Comparison of ENCODE assay signal across 21 cellular contexts in the genomic region with DNA sequence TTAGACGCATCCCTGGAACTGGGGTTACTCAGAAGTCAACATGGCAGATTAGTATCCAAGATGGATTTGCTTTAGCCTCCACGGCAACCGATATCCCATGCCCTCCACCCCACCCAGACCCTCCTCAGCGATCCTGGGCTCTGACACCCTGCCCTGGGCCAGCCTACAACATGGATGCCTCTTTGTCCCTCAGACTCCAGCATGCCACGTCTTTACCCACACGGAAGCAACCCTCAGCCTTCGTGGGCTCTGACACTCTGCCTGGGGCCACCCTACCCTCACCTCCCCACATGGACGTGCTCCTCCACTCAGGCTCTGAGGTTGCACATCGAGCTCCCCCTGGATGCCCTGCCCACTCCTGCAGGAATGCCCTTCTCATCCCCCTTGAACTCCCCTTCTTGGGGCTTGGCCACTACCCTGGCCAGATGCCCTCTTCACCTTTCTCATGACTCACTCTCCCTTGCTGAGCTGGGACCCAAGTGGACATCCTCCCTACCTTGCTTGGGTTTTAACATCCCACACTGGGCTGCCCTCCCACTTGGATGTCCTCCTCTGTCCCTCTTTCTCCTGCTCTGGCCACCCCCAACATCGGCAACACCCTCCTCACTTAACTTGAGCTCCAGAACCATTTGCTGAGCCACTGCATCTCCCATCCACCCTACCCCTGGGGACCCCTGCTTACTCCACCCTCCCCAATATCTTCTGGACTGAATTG. TPM values are rescaled to one million over a fixed set of nuclear protein-coding genes. Genes with fewer than 3 reads are reported as not detected.
A peak's percentile ranks its signal among the peaks of the same experiment; 100 is the strongest.
DNase-seq lines count a peak whose midpoint lies in the region; ATAC-seq, FAIRE-seq and TF ChIP-seq lines count a peak whose summit lies in the region.
"Had no signal": no experiment of that assay in that cellular context is flagged by ENCODE, and none has a peak within 500 bp of the region (broad histone marks: within the 10 kb centered on the region; RNA-seq: fewer than 3 reads in every experiment).

No MANE protein-coding gene starts in this region.

- CTCF ChIA-PET in activated CD4-positive, alpha-beta T cell treated with anti-CD3 and anti-CD28 coated beads, Interleukin-2, amount 10 ng/mL, durations not matched to agents 7 days and 5 days (lab: Charles Lee), result interaction anchor here (0.6 to 1.5 kb wide), 3 partner anchors 40 to 525 kb away, joined by 3 read pairs; no protein-coding TSS in a partner anchor

- TF ChIP-seq CTCF in heart right ventricle (IDR thresholded peaks at IDR 0.05) (no peak), astrocyte (IDR thresholded peaks at IDR 0.05; ENCODE audit: insufficient read depth, low read depth, low read length) (no peak), nephron (IDR thresholded peaks at IDR 0.05; ENCODE audit: unreplicated experiment in 3 of 3) (no peak)

- H3K27me3 Mint-ChIP-seq in astrocyte (ENCODE audit: low read depth, unreplicated experiment) (no peaks in the 10 kb centered on the region), nephron (ENCODE audit: low read depth) (peaks cover 5% of the 10 kb centered on the region)
- H3K27me3 Mint-ChIP-seq in activated CD4-positive, alpha-beta T cell treated with anti-CD3 and anti-CD28 coated beads, Interleukin-2, amount 10 ng/mL, durations not matched to agents 7 days and 5 days, result peaks cover 15% of the 10 kb centered on the region

- H3K27ac ChIP-seq in heart right ventricle (no peak overlapping the region), astrocyte (ENCODE audit: low read depth, low read length) (no peak overlapping the region)
- H3K27ac ChIP-seq: BLaER1, SJCRH30 had no signal

- H3K27ac Mint-ChIP-seq in astrocyte (ENCODE audit: unreplicated experiment) (peak overlapping the region; percentile 23), nephron (peak overlapping the region; percentile 36 to 99 (median 86))
- no peak overlapping the region for H3K27ac Mint-ChIP-seq in activated CD4-positive, alpha-beta T cell treated with anti-CD3 and anti-CD28 coated beads, Interleukin-2, amount 10 ng/mL, durations not matched to agents 7 days and 5 days
- H3K27ac Mint-ChIP-seq: CD8-positive, alpha-beta T cell; IgD-negative memory B cell had no signal

- DNase-seq in Right ventricle myocardium inferior (ENCODE audit: missing footprints) (no peak), heart right ventricle (no peak), astrocyte (ENCODE audit: low read depth) (no peak), activated gamma-delta T cell (lab: John Stamatoyannopoulos, UW) (no peak), T-helper 1 cell (no peak)
- DNase-seq in activated CD4-positive, alpha-beta T cell treated with anti-CD3 and anti-CD28 coated beads, Interleukin-2, amount 10 ng/mL, durations not matched to agents 7 days and 5 days, result no peak
- DNase-seq: CD8-positive, alpha-beta T cell; DMS79; Kasumi-1; NCI-H1417; NCI-H187 treated with DMSO at 0.1 percent for 48 hours; NK-92 treated with Interleukin-12 subunit alpha and Interleukin-12 subunit beta, amount 100 ng/mL, for 24 hours; RPMI8226; SJCRH30 had no signal

- H3K27me3 ChIP-seq in heart right ventricle (peaks cover 0 to 32% (median 19%) of the 10 kb centered on the region in 7 donors), astrocyte (ENCODE audit: insufficient read depth, low read length) (no peaks in the 10 kb centered on the region)
- H3K27me3 ChIP-seq: BLaER1 had no signal

- FAIRE-seq in astrocyte (lab: Jason Lieb, UNC), result no peak
- FAIRE-seq: D721Med had no signal

- peaks cover 0 to 5% (median 0%) of the 10 kb centered on the region in 11 donors for H3K9me3 ChIP-seq in heart right ventricle
- H3K9me3 ChIP-seq in astrocyte (ENCODE audit: insufficient read depth, low read depth, low read length), result no peaks in the 10 kb centered on the region
- H3K9me3 ChIP-seq: SJCRH30 had no signal

- H3K4me2 ChIP-seq in astrocyte (ENCODE audit: low read length), result no peak overlapping the region
- H3K4me2 ChIP-seq: BLaER1 had no signal

- no peaks in the 10 kb centered on the region for H3K36me3 ChIP-seq in heart right ventricle
- no peaks in the 10 kb centered on the region for H3K36me3 ChIP-seq in astrocyte (ENCODE audit: insufficient read depth, low read length)
- H3K36me3 ChIP-seq: BLaER1, SJCRH30 had no signal

- H3K9me3 Mint-ChIP-seq in astrocyte (ENCODE audit: unreplicated experiment) (peaks cover 19% of the 10 kb centered on the region), nephron (peaks cover 11% of the 10 kb centered on the region)
- H3K9me3 Mint-ChIP-seq in activated CD4-positive, alpha-beta T cell treated with anti-CD3 and anti-CD28 coated beads, Interleukin-2, amount 10 ng/mL, durations not matched to agents 7 days and 5 days, result no peaks in the 10 kb centered on the region
- H3K9me3 Mint-ChIP-seq: CD8-positive, alpha-beta T cell had no signal

- peaks cover 16% of the 10 kb centered on the region for H3K4me1 Mint-ChIP-seq in astrocyte (ENCODE audit: low read depth, unreplicated experiment)
- peaks cover 39% of the 10 kb centered on the region for H3K4me1 Mint-ChIP-seq in nephron
- H3K4me1 Mint-ChIP-seq in activated CD4-positive, alpha-beta T cell treated with anti-CD3 and anti-CD28 coated beads, Interleukin-2, amount 10 ng/mL, durations not matched to agents 7 days and 5 days, result no peaks in the 10 kb centered on the region
- H3K4me1 Mint-ChIP-seq: IgD-negative memory B cell had no signal

- H2AFZ ChIP-seq in astrocyte (ENCODE audit: low read depth, low read length), result no peak overlapping the region

- H3K36me3 Mint-ChIP-seq in astrocyte (ENCODE audit: low read depth, unreplicated experiment), result peaks cover 9% of the 10 kb centered on the region
- H3K36me3 Mint-ChIP-seq in nephron (ENCODE audit: low read depth), result no peaks in the 10 kb centered on the region
- no peaks in the 10 kb centered on the region for H3K36me3 Mint-ChIP-seq in activated CD4-positive, alpha-beta T cell treated with anti-CD3 and anti-CD28 coated beads, Interleukin-2, amount 10 ng/mL, durations not matched to agents 7 days and 5 days (ENCODE audit: low read depth)
- H3K36me3 Mint-ChIP-seq: CD8-positive, alpha-beta T cell; IgD-negative memory B cell had no signal

- H3K4me3 ChIP-seq in heart right ventricle (no peak overlapping the region), astrocyte (ENCODE audit: insufficient read depth, low read depth, low read length) (no peak overlapping the region)
- H3K4me3 ChIP-seq: BLaER1, SJCRH30 had no signal

- POLR2A ChIA-PET in activated CD4-positive, alpha-beta T cell treated with anti-CD3 and anti-CD28 coated beads, Interleukin-2, amount 10 ng/mL, durations not matched to agents 7 days and 5 days (lab: Charles Lee), result no interaction called here

- WGBS in heart right ventricle, 2 donors, result 90 to 94% methylated on average over 10 of the region's 10 CpGs

- H3K4me1 ChIP-seq in heart right ventricle (peaks cover 0 to 20% (median 4%) of the 10 kb centered on the region in 9 donors), astrocyte (ENCODE audit: insufficient read depth, low read length) (peaks cover 20% of the 10 kb centered on the region)
- H3K4me1 ChIP-seq: SJCRH30 had no signal

- intact Hi-C loops in Right ventricle myocardium inferior (cut with DNase I) (loop anchor here (1.0 kb wide), 1 partner anchor 38 kb away; no protein-coding TSS in a partner anchor), heart right ventricle (cut with DNase I) (no loop called here)

- H3K4me3 Mint-ChIP-seq in astrocyte (ENCODE audit: unreplicated experiment) (no peak overlapping the region), nephron (no peak overlapping the region)
- H3K4me3 Mint-ChIP-seq in activated CD4-positive, alpha-beta T cell treated with anti-CD3 and anti-CD28 coated beads, Interleukin-2, amount 10 ng/mL, durations not matched to agents 7 days and 5 days, result no peak overlapping the region
- H3K4me3 Mint-ChIP-seq: CD8-positive, alpha-beta T cell; IgD-negative memory B cell had no signal

- H3K9ac ChIP-seq in astrocyte (ENCODE audit: low read length), result no peak overlapping the region
- H3K9ac ChIP-seq: BLaER1 had no signal

- no peaks in the 10 kb centered on the region for H3K79me2 ChIP-seq in astrocyte (ENCODE audit: insufficient read depth, low read length)

- no peaks in the 10 kb centered on the region for H4K20me1 ChIP-seq in astrocyte (ENCODE audit: insufficient read depth, low read length)
- H4K20me1 ChIP-seq: BLaER1 had no signal

- peak; percentile 6 for ATAC-seq in Right ventricle myocardium inferior
- no peak for ATAC-seq in heart right ventricle
- no peak for ATAC-seq in HG02840 (IDR thresholded peaks at IDR 0.05; ENCODE audit: low FRiP score, unreplicated experiment)
- ATAC-seq: CD8-positive, alpha-beta T cell; HCT116 had no signal

RNA-seq across cellular contexts. Expression of a gene that starts 18.3 kb away (rescaled TPM):
- total RNA-seq in Right ventricle myocardium inferior (not detected), heart right ventricle (not detected), astrocyte (18.3 and 28.2 TPM in 2 replicates)
- under 1 TPM in 1 of 2 donors, not detected in 1; 0.04 TPM for polyA plus RNA-seq in heart right ventricle
- not detected for total RNA-seq in activated CD4-positive, alpha-beta T cell treated with anti-CD3 and anti-CD28 coated beads, Interleukin-2, amount 10 ng/mL, durations not matched to agents 7 days and 5 days
- total RNA-seq: CD8-positive, alpha-beta T cell; OCI-LY7; SJCRH30 had no signal
- polyA plus RNA-seq: IgD-negative memory B cell had no signal

RNA-seq across cellular contexts. Expression of a gene that starts 54.5 kb away (rescaled TPM):
- total RNA-seq in Right ventricle myocardium inferior (28.2 TPM), heart right ventricle (100 to 1,000 TPM in 1 of 10 donors, 10 to 100 TPM in 9; 31.7 to 455 (median 45.9) TPM), astrocyte (12,796 and 18,656 TPM in 2 replicates)
- polyA plus RNA-seq in heart right ventricle, result 10 to 100 TPM; 30.2 to 81.5 TPM
- total RNA-seq in activated CD4-positive, alpha-beta T cell treated with anti-CD3 and anti-CD28 coated beads, Interleukin-2, amount 10 ng/mL, durations not matched to agents 7 days and 5 days, result under 1 TPM; 0.31 to 0.55 TPM
- total RNA-seq: OCI-LY7 had no signal

Comparison
In these comparisons a context has a peak if more than half of its experiments do, and no peak if none do; other contexts are left out.
1. RNA of a gene that starts 18.3 kb away (total RNA-seq): 18.3 to 28.2 TPM in astrocyte; not detected in Right ventricle myocardium inferior (single experiment), not detected in heart right ventricle and not detected in activated CD4-positive, alpha-beta T cell treated with anti-CD3 and anti-CD28 coated beads, Interleukin-2, amount 10 ng/mL, durations not matched to agents 7 days and 5 days; every median in the first group is over 10 times any median in the second.
2. RNA of a gene that starts 54.5 kb away (total RNA-seq): 12,796 to 18,656 TPM in astrocyte; 31.7 to 455 TPM in heart right ventricle, 28.2 TPM in Right ventricle myocardium inferior (single experiment) and 0.31 to 0.55 TPM in activated CD4-positive, alpha-beta T cell treated with anti-CD3 and anti-CD28 coated beads, Interleukin-2, amount 10 ng/mL, durations not matched to agents 7 days and 5 days; every median in the first group is over 10 times any median in the second.